ENCODE assay signal across 9 cellular contexts in the genomic region with DNA sequence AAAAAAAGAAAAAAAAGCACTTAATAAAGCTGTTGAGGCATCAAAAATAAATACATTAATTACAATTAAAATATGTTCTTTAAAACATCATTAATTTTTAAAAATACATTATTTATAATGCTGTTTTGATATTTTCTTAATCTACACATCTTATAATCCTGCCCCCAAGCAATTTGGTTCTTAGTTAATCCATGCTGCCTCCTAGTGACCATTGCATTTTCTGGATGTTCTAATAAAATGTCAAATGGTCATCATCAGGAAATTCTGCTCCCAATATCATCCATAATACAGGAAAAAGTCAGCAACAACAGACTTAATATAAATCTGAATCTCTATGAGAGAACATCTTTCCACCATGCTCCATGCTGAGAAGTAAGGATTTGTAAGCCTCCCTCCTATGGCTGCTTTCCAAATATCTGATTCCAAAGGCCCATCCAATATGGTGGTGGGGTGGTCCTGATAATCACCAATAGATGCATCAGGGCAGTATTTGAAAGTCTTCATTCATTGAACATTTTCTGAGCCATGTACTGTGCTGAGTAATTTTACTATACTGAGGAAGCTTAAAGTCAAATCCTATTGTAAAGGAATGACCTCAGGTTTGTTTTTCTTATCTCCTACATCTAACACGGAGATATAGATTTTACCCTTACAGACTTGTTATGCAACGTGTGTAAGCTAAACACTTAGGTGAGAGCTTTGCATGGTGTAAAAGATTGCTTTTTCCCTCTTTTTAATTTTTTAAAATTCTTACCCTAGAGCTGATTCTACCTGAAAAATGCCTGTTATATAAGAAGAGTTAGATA.
A peak's percentile ranks its signal among the peaks of the same experiment; 100 is the strongest.
DNase-seq lines count a peak whose midpoint lies in the region; ATAC-seq lines count a peak whose summit lies in the region.
"Had no signal": no experiment of that assay in that cellular context is flagged by ENCODE, and none has a peak within 500 bp of the region (broad histone marks: within the 10 kb centered on the region; RNA-seq: fewer than 3 reads in every experiment).

No MANE protein-coding gene starts in this region.

- ATAC-seq in GM18870 (IDR thresholded peaks at IDR 0.05; ENCODE audit: unreplicated experiment) = no peak

- DNase-seq in Daoy (ENCODE audit: low read depth) = peak; percentile 18
- DNase-seq in NCI-H1092 treated with DMSO at 0.1 percent for 48 hours (lab: John Stamatoyannopoulos, UW) = peak; percentile 53
- DNase-seq in dermis blood vessel endothelial cell = peak; percentile 74
- DNase-seq in myocyte (ENCODE audit: low read depth) = peak; percentile 47
- DNase-seq in effector CD4-positive, alpha-beta T cell = no peak
- DNase-seq in stimulated activated CD4-positive, alpha-beta T cell treated with anti-CD3 and anti-CD28 coated beads, Interleukin-2, amount 100 ng/mL, for 48 hours = no peak
- DNase-seq in NCI-H345 (lab: John Stamatoyannopoulos, UW) = no peak
- DNase-seq: aorta had no signal

Comparison
In these comparisons a context has a peak if more than half of its experiments do, and no peak if none do; other contexts are left out.
1. DNase-seq: peak in Daoy (single experiment), NCI-H1092 treated with DMSO at 0.1 percent for 48 hours (single experiment), dermis blood vessel endothelial cell (single experiment) and myocyte (single experiment); none in effector CD4-positive, alpha-beta T cell (single experiment), stimulated activated CD4-positive, alpha-beta T cell treated with anti-CD3 and anti-CD28 coated beads, Interleukin-2, amount 100 ng/mL, for 48 hours (0 of 2) and NCI-H345 (single experiment).